ENCODE assay signal across 1 cellular context in the genomic region with DNA sequence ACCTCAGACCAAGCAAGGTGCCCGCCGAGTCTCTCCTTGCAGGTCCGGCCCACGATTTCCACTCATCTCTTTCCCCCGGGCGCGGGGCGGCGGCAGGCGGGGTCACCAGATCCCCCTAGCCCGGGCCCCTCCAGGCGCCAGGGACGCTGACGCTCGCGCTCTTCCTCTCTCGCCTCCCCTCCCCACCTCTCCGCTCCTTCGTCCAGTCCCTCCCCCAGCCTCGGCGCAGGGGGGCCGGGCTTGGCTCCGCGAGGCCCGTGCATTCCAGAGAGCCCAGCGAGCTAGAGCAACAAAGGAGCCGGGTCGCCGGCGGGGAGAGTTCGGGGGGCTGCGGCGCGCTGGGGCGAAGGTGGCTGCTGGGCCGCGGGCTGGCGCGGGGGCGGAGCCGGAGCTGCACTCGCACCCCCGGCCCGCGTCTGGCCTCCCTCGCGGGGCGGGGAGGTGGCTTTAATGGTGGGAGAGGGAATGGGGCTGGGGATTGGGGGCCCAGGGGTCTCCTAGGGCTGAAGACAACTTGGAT.
TF ChIP-seq lines count a peak whose summit lies in the region.

A gene (plus strand): TSS at position 262 of the 520 bp plus-strand sequence. CDS start 519 bp downstream, outside the sequence.

TF ChIP-seq in WTC11, 78 proteins besides CTCF, POLR2A, EP300 and RAD21 (continued from another document and continues in another):
- TF ChIP-seq, protein P1, sequence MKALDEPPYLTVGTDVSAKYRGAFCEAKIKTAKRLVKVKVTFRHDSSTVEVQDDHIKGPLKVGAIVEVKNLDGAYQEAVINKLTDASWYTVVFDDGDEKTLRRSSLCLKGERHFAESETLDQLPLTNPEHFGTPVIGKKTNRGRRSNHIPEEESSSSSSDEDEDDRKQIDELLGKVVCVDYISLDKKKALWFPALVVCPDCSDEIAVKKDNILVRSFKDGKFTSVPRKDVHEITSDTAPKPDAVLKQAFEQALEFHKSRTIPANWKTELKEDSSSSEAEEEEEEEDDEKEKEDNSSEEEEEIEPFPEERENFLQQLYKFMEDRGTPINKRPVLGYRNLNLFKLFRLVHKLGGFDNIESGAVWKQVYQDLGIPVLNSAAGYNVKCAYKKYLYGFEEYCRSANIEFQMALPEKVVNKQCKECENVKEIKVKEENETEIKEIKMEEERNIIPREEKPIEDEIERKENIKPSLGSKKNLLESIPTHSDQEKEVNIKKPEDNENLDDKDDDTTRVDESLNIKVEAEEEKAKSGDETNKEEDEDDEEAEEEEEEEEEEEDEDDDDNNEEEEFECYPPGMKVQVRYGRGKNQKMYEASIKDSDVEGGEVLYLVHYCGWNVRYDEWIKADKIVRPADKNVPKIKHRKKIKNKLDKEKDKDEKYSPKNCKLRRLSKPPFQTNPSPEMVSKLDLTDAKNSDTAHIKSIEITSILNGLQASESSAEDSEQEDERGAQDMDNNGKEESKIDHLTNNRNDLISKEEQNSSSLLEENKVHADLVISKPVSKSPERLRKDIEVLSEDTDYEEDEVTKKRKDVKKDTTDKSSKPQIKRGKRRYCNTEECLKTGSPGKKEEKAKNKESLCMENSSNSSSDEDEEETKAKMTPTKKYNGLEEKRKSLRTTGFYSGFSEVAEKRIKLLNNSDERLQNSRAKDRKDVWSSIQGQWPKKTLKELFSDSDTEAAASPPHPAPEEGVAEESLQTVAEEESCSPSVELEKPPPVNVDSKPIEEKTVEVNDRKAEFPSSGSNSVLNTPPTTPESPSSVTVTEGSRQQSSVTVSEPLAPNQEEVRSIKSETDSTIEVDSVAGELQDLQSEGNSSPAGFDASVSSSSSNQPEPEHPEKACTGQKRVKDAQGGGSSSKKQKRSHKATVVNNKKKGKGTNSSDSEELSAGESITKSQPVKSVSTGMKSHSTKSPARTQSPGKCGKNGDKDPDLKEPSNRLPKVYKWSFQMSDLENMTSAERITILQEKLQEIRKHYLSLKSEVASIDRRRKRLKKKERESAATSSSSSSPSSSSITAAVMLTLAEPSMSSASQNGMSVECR (CRISPR knock-in tag; IDR thresholded peaks at IDR 0.05; ENCODE audit: borderline replicate concordance), result peak; percentile 43; the same call in 1 of the 2 replicates
- TF ChIP-seq, protein P2, sequence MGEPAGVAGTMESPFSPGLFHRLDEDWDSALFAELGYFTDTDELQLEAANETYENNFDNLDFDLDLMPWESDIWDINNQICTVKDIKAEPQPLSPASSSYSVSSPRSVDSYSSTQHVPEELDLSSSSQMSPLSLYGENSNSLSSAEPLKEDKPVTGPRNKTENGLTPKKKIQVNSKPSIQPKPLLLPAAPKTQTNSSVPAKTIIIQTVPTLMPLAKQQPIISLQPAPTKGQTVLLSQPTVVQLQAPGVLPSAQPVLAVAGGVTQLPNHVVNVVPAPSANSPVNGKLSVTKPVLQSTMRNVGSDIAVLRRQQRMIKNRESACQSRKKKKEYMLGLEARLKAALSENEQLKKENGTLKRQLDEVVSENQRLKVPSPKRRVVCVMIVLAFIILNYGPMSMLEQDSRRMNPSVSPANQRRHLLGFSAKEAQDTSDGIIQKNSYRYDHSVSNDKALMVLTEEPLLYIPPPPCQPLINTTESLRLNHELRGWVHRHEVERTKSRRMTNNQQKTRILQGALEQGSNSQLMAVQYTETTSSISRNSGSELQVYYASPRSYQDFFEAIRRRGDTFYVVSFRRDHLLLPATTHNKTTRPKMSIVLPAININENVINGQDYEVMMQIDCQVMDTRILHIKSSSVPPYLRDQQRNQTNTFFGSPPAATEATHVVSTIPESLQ (CRISPR knock-in tag; IDR thresholded peaks at IDR 0.05), result no peak
- no peak for TF ChIP-seq HMGA2 (CRISPR knock-in tag; IDR thresholded peaks at IDR 0.05)
- TF ChIP-seq, protein P3, sequence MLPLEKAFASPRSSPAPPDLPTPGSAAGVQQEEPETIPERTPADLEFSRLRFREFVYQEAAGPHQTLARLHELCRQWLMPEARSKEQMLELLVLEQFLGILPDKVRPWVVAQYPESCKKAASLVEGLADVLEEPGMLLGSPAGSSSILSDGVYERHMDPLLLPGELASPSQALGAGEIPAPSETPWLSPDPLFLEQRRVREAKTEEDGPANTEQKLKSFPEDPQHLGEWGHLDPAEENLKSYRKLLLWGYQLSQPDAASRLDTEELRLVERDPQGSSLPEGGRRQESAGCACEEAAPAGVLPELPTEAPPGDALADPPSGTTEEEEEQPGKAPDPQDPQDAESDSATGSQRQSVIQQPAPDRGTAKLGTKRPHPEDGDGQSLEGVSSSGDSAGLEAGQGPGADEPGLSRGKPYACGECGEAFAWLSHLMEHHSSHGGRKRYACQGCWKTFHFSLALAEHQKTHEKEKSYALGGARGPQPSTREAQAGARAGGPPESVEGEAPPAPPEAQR (CRISPR knock-in tag; IDR thresholded peaks at IDR 0.05), result no peak
- TF ChIP-seq TCF7 (CRISPR knock-in tag; IDR thresholded peaks at IDR 0.05; ENCODE audit: low read depth), result peak; percentile 36; the same call in 1 of the 2 replicates
- TF ChIP-seq, protein P4, sequence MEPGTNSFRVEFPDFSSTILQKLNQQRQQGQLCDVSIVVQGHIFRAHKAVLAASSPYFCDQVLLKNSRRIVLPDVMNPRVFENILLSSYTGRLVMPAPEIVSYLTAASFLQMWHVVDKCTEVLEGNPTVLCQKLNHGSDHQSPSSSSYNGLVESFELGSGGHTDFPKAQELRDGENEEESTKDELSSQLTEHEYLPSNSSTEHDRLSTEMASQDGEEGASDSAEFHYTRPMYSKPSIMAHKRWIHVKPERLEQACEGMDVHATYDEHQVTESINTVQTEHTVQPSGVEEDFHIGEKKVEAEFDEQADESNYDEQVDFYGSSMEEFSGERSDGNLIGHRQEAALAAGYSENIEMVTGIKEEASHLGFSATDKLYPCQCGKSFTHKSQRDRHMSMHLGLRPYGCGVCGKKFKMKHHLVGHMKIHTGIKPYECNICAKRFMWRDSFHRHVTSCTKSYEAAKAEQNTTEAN (CRISPR knock-in tag; IDR thresholded peaks at IDR 0.05), result peak; percentile 70; the same call in 1 of the 2 replicates
- 0 out of 2 replicates have a peak, but pooled peaks have one; percentile 74 for TF ChIP-seq ZNF232 (CRISPR knock-in tag; IDR thresholded peaks at IDR 0.05)
- TF ChIP-seq GTF2I (CRISPR knock-in tag; conservative IDR thresholded peaks at IDR 0.05), result no peak
- TF ChIP-seq, protein P5, sequence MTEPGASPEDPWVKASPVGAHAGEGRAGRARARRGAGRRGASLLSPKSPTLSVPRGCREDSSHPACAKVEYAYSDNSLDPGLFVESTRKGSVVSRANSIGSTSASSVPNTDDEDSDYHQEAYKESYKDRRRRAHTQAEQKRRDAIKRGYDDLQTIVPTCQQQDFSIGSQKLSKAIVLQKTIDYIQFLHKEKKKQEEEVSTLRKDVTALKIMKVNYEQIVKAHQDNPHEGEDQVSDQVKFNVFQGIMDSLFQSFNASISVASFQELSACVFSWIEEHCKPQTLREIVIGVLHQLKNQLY (CRISPR knock-in tag; IDR thresholded peaks at IDR 0.05), result no peak
- TF ChIP-seq ELF4 (CRISPR knock-in tag; IDR thresholded peaks at IDR 0.05; ENCODE audit: low read depth), result 0 out of 2 replicates have a peak, but pooled peaks have one; percentile 31
- TF ChIP-seq IRF2 (CRISPR knock-in tag; IDR thresholded peaks at IDR 0.05; ENCODE audit: borderline replicate concordance, low read depth), result no peak
- no peak for TF ChIP-seq ZBTB21 (CRISPR knock-in tag; IDR thresholded peaks at IDR 0.05; ENCODE audit: borderline replicate concordance)
- no peak for TF ChIP-seq FOXJ3 (CRISPR knock-in tag; IDR thresholded peaks at IDR 0.05; ENCODE audit: borderline replicate concordance)
- no peak for TF ChIP-seq ZNF671 (CRISPR knock-in tag; IDR thresholded peaks at IDR 0.05)
- TF ChIP-seq SP1 (CRISPR knock-in tag; conservative IDR thresholded peaks at IDR 0.05), result peak; percentile 92
- TF ChIP-seq KAT7 (CRISPR knock-in tag; IDR thresholded peaks at IDR 0.05; ENCODE audit: borderline replicate concordance), result 0 out of 2 replicates have a peak, but pooled peaks have one; percentile 80
- TF ChIP-seq ESRRA (CRISPR knock-in tag; IDR thresholded peaks at IDR 0.05; ENCODE audit: borderline replicate concordance), result no peak
- TF ChIP-seq, protein P6, sequence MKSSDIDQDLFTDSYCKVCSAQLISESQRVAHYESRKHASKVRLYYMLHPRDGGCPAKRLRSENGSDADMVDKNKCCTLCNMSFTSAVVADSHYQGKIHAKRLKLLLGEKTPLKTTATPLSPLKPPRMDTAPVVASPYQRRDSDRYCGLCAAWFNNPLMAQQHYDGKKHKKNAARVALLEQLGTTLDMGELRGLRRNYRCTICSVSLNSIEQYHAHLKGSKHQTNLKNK (CRISPR knock-in tag; IDR thresholded peaks at IDR 0.05), result 0 out of 2 replicates have a peak, but pooled peaks have one; percentile 35
- TF ChIP-seq ATF1 (CRISPR knock-in tag; IDR thresholded peaks at IDR 0.05), result no peak
- TF ChIP-seq RORB (CRISPR knock-in tag; IDR thresholded peaks at IDR 0.05), result no peak
- TF ChIP-seq, protein P7, sequence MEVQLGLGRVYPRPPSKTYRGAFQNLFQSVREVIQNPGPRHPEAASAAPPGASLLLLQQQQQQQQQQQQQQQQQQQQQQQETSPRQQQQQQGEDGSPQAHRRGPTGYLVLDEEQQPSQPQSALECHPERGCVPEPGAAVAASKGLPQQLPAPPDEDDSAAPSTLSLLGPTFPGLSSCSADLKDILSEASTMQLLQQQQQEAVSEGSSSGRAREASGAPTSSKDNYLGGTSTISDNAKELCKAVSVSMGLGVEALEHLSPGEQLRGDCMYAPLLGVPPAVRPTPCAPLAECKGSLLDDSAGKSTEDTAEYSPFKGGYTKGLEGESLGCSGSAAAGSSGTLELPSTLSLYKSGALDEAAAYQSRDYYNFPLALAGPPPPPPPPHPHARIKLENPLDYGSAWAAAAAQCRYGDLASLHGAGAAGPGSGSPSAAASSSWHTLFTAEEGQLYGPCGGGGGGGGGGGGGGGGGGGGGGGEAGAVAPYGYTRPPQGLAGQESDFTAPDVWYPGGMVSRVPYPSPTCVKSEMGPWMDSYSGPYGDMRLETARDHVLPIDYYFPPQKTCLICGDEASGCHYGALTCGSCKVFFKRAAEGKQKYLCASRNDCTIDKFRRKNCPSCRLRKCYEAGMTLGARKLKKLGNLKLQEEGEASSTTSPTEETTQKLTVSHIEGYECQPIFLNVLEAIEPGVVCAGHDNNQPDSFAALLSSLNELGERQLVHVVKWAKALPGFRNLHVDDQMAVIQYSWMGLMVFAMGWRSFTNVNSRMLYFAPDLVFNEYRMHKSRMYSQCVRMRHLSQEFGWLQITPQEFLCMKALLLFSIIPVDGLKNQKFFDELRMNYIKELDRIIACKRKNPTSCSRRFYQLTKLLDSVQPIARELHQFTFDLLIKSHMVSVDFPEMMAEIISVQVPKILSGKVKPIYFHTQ (CRISPR knock-in tag; IDR thresholded peaks at IDR 0.05), result no peak
- TF ChIP-seq GRHL2 (CRISPR knock-in tag; IDR thresholded peaks at IDR 0.05; ENCODE audit: insufficient replicate concordance, severe bottlenecking), result no peak
- TF ChIP-seq ZNF138 (CRISPR knock-in tag; conservative IDR thresholded peaks at IDR 0.05), result no peak
- TF ChIP-seq, protein P8, sequence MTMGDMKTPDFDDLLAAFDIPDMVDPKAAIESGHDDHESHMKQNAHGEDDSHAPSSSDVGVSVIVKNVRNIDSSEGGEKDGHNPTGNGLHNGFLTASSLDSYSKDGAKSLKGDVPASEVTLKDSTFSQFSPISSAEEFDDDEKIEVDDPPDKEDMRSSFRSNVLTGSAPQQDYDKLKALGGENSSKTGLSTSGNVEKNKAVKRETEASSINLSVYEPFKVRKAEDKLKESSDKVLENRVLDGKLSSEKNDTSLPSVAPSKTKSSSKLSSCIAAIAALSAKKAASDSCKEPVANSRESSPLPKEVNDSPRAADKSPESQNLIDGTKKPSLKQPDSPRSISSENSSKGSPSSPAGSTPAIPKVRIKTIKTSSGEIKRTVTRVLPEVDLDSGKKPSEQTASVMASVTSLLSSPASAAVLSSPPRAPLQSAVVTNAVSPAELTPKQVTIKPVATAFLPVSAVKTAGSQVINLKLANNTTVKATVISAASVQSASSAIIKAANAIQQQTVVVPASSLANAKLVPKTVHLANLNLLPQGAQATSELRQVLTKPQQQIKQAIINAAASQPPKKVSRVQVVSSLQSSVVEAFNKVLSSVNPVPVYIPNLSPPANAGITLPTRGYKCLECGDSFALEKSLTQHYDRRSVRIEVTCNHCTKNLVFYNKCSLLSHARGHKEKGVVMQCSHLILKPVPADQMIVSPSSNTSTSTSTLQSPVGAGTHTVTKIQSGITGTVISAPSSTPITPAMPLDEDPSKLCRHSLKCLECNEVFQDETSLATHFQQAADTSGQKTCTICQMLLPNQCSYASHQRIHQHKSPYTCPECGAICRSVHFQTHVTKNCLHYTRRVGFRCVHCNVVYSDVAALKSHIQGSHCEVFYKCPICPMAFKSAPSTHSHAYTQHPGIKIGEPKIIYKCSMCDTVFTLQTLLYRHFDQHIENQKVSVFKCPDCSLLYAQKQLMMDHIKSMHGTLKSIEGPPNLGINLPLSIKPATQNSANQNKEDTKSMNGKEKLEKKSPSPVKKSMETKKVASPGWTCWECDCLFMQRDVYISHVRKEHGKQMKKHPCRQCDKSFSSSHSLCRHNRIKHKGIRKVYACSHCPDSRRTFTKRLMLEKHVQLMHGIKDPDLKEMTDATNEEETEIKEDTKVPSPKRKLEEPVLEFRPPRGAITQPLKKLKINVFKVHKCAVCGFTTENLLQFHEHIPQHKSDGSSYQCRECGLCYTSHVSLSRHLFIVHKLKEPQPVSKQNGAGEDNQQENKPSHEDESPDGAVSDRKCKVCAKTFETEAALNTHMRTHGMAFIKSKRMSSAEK (CRISPR knock-in tag; IDR thresholded peaks at IDR 0.05; ENCODE audit: borderline replicate concordance), result no peak
- TF ChIP-seq GABPB1 (CRISPR knock-in tag; IDR thresholded peaks at IDR 0.05), result no peak; the same call in 1 of the 2 replicates
- no peak for TF ChIP-seq ZNF263 (CRISPR knock-in tag; IDR thresholded peaks at IDR 0.05; ENCODE audit: low read depth)
- TF ChIP-seq, protein P9, sequence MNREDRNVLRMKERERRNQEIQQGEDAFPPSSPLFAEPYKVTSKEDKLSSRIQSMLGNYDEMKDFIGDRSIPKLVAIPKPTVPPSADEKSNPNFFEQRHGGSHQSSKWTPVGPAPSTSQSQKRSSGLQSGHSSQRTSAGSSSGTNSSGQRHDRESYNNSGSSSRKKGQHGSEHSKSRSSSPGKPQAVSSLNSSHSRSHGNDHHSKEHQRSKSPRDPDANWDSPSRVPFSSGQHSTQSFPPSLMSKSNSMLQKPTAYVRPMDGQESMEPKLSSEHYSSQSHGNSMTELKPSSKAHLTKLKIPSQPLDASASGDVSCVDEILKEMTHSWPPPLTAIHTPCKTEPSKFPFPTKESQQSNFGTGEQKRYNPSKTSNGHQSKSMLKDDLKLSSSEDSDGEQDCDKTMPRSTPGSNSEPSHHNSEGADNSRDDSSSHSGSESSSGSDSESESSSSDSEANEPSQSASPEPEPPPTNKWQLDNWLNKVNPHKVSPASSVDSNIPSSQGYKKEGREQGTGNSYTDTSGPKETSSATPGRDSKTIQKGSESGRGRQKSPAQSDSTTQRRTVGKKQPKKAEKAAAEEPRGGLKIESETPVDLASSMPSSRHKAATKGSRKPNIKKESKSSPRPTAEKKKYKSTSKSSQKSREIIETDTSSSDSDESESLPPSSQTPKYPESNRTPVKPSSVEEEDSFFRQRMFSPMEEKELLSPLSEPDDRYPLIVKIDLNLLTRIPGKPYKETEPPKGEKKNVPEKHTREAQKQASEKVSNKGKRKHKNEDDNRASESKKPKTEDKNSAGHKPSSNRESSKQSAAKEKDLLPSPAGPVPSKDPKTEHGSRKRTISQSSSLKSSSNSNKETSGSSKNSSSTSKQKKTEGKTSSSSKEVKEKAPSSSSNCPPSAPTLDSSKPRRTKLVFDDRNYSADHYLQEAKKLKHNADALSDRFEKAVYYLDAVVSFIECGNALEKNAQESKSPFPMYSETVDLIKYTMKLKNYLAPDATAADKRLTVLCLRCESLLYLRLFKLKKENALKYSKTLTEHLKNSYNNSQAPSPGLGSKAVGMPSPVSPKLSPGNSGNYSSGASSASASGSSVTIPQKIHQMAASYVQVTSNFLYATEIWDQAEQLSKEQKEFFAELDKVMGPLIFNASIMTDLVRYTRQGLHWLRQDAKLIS (CRISPR knock-in tag; IDR thresholded peaks at IDR 0.05; ENCODE audit: borderline replicate concordance), result no peak; the same call in 1 of the 2 replicates
- TF ChIP-seq OVOL2 (CRISPR knock-in tag; IDR thresholded peaks at IDR 0.05; ENCODE audit: borderline replicate concordance), result no peak
- no peak for TF ChIP-seq JUN (CRISPR knock-in tag; IDR thresholded peaks at IDR 0.05)
- TF ChIP-seq CREM (CRISPR knock-in tag; IDR thresholded peaks at IDR 0.05), result 0 out of 2 replicates have a peak, but pooled peaks have one; percentile 31
